Comparison of ENCODE assay signal across 8 cellular contexts in the genomic region with DNA sequence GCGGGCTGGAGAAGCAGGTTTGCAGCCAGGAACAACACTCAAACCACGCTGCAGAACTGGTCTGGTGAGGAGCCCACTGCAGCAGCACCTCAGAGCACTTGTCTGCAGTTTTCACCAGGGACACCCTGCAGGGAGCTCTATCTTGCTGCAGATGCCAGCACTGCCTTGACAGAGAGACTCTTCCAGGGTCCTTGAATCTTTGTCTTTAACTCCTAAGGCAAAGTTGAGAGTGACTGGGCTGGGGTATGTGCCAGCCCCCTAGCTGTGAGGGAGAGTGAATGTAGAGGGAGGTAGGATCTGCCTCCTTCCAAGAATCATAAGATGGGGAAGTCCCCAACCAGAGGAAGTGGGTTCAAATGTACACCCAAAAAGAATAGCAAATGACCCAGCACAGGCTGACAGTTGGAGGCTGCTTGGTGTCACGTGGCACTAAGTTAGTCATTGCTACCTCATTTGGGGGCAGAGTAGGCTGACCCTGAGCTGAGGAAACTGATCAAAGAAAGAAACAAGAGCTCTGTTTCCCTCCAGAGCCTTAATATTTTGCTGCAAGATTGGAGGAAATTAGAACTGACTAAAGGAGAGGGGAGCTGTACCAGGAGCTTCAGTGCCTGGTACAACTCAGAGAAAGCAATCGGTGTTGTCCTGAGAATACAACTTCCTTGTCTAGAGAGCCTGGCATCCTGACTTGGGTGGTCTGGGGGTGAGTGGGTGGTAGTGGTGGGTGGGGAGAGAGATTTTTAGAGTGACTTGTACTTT. TPM values are rescaled to one million over a fixed set of nuclear protein-coding genes. Genes with fewer than 3 reads are reported as not detected.
DNase-seq lines count a peak whose midpoint lies in the region; ATAC-seq, FAIRE-seq and TF ChIP-seq lines count a peak whose summit lies in the region.

No MANE protein-coding gene starts in this region.

- BruUV-seq in GM12878 (replicated peaks; lab: Mats Ljungman, UMichigan) = no TSS peak

- H4K20me1 ChIP-seq in BLaER1 = no peaks in the 10 kb centered on the region
- no peaks in the 10 kb centered on the region for H4K20me1 ChIP-seq in GM12878 (ENCODE audit: control insufficient read depth, insufficient read depth)

- no peak overlapping the region; the same call in 1 of the 2 replicates for H3K4me3 ChIP-seq in BLaER1
- H3K4me3 ChIP-seq in GM12878 = peak overlapping the region; percentile 60
- H3K4me3 ChIP-seq in skin epidermis = no peak overlapping the region

- in situ Hi-C loops in GM12878 (cut with MboI) = no loop called here

- peak overlapping the region; percentile 89 to 90 for H3K27ac Mint-ChIP-seq in T-cell

- no peak for TF ChIP-seq RAD21 in GM12878 (IDR thresholded peaks at IDR 0.05; ENCODE audit: insufficient read depth, low read depth, low read length)

- peaks cover 51 to 52% (median 52%) of the 10 kb centered on the region in 3 donors for H3K4me1 Mint-ChIP-seq in T-cell

- H3K9me3 Mint-ChIP-seq in T-cell = no peaks in the 10 kb centered on the region

- H3K36me3 ChIP-seq in BLaER1 = no peaks in the 10 kb centered on the region
- no peaks in the 10 kb centered on the region for H3K36me3 ChIP-seq in GM12878 (ENCODE audit: control insufficient read depth in 2 of 2, insufficient read depth in 2 of 2, low read length in 1 of 2)

- intact Hi-C loops in GM12878 (cut with micrococcal nuclease; ENCODE audit: unreplicated experiment) = loop anchor here (1.0 to 5.0 kb wide), 3 partner anchors 30 to 118 kb away; no protein-coding TSS in a partner anchor

- ATAC-seq in GM19043 (IDR thresholded peaks at IDR 0.05; ENCODE audit: low read depth, unreplicated experiment) = peak; percentile 75
- peak; percentile 69 for ATAC-seq in HG03175 (IDR thresholded peaks at IDR 0.05; ENCODE audit: unreplicated experiment)
- peak; percentile 78 to 84 (median 82) for ATAC-seq in T-cell (replicated peaks in 1 of 4)
- peak; percentile 75 for ATAC-seq in GM12878

- TF ChIP-seq CTCF in GM12878 (IDR thresholded peaks at IDR 0.05 in 2 of 3, conservative IDR thresholded peaks at IDR 0.05 in 1 of 3; ENCODE audit: control insufficient read depth in 2 of 3, extremely low read depth in 1 of 3, insufficient read depth in 1 of 3, low read depth in 3 of 3, low read length in 3 of 3) = peak; percentile 10 to 17 (median 16); a peak in 2 of 6 replicates

- peaks cover 9% of the 10 kb centered on the region for H3K9me3 ChIP-seq in BLaER1
- no peaks in the 10 kb centered on the region for H3K9me3 ChIP-seq in GM12878 (replicated peaks; ENCODE audit: control insufficient read depth, insufficient read depth, low read length)

- TF ChIP-seq EP300 in GM12878 (IDR thresholded peaks at IDR 0.05; ENCODE audit: borderline replicate concordance in 1 of 2, control insufficient read depth in 1 of 2, low read depth in 2 of 2, low read length in 2 of 2) = no peak; a peak in 1 of 4 replicates

- CTCF ChIA-PET in T-cell (lab: Charles Lee) = interaction anchor here in 1 of 2 donors (0.7 kb wide), 1 partner anchor 31 kb away, joined by 3 read pairs; no protein-coding TSS in a partner anchor
- CTCF ChIA-PET in GM12878 (lab: Yijun Ruan, JAX) = interaction anchor here (0.9 to 5.2 kb wide), 7 partner anchors 11 to 44 kb away, joined by 3 to 41 read pairs (median 6); a partner anchor contains a TSS

- H3K4me2 ChIP-seq in BLaER1 (peak overlapping the region; percentile 65), GM12878 (ENCODE audit: control insufficient read depth, insufficient read depth) (peak overlapping the region; percentile 64)

- POLR2A ChIA-PET in T-cell (lab: Charles Lee) = interaction anchor here in 1 of 2 donors (1.0 kb wide), 2 partner anchors 28 to 31 kb away, joined by 3 to 9 read pairs; a partner anchor contains a TSS
- POLR2A ChIA-PET in GM12878 (lab: Charles Lee) = interaction anchor here (0.6 to 8.7 kb wide), 8 partner anchors 9 to 292 kb away, joined by 3 to 133 read pairs (median 4); a partner anchor contains a TSS

- no peak for FAIRE-seq in GM12878 (lab: Jason Lieb, UNC)

- H3K27ac ChIP-seq in BLaER1 = peak overlapping the region; percentile 14
- H3K27ac ChIP-seq in GM12878 (ENCODE audit: control insufficient read depth, insufficient read depth) = peak overlapping the region; percentile 84
- peak overlapping the region in 12 of 21 experiments; percentile 34 to 85 (median 52) for H3K27ac ChIP-seq in skin epidermis

- H3K36me3 Mint-ChIP-seq in T-cell = peaks cover 3% of the 10 kb centered on the region

- SMC1A ChIA-PET in GM12878 (lab: Charles Lee; ENCODE audit: uncharacterized antibody, unreplicated experiment) = interaction anchor here (0.6 to 7.6 kb wide), 14 partner anchors 10 to 117 kb away, joined by 3 to 75 read pairs (median 6); a partner anchor contains a TSS

- peak; percentile 10 to 74 (median 44) for DNase-seq in T-cell
- DNase-seq in GM12878 (ENCODE audit: low read depth, low spot score) = peak; percentile 89
- DNase-seq in NCI-H82 treated with DMSO at 0.1 percent for 48 hours (lab: John Stamatoyannopoulos, UW; ENCODE audit: unreplicated experiment) = no peak
- no peak for DNase-seq in NCI-H187 treated with DMSO at 0.1 percent for 48 hours (lab: John Stamatoyannopoulos, UW)

- 0% methylated on average over 4 of the region's 4 CpGs for WGBS in GM12878 (ENCODE audit: insufficient coverage, insufficient replicate concordance, low lambda C conversion rate, missing lambda C conversion rate)

- no peak overlapping the region for H2AFZ ChIP-seq in GM12878 (ENCODE audit: control insufficient read depth, low read depth, low read length)

- H3K79me2 ChIP-seq in GM12878 (ENCODE audit: control insufficient read depth, insufficient read depth, low read length) = peaks cover 19% of the 10 kb centered on the region

- no peak overlapping the region for H3K9ac ChIP-seq in BLaER1
- H3K9ac ChIP-seq in GM12878 (ENCODE audit: control insufficient read depth, insufficient read depth, low read length) = peak overlapping the region; percentile 73

- H3K4me1 ChIP-seq in BLaER1 (peaks cover 47% of the 10 kb centered on the region), GM12878 (ENCODE audit: control insufficient read depth, insufficient read depth, low read length) (peaks cover 19% of the 10 kb centered on the region)

- H3K4me3 Mint-ChIP-seq in T-cell = peak overlapping the region; percentile 62 to 77 (median 74)

- RAD21 ChIA-PET in GM12878 (lab: Charles Lee; ENCODE audit: unreplicated experiment) = interaction anchor here (0.7 to 4.4 kb wide), 10 partner anchors 10 to 53 kb away, joined by 3 to 51 read pairs (median 10); a partner anchor contains a TSS

- TF ChIP-seq POLR2A in GM12878 (IDR thresholded peaks at IDR 0.05; ENCODE audit: low read depth, low read length) = 0 out of 2 replicates have a peak, but pooled peaks have one; percentile 56

- H3K27me3 ChIP-seq in BLaER1 = peaks cover 30% of the 10 kb centered on the region
- no peaks in the 10 kb centered on the region for H3K27me3 ChIP-seq in GM12878 (replicated peaks in 1 of 2; ENCODE audit: control insufficient read depth in 2 of 2, insufficient read depth in 2 of 2, low read length in 1 of 2)

- no peaks in the 10 kb centered on the region for H3K27me3 Mint-ChIP-seq in T-cell

TF ChIP-seq in GM12878, 131 proteins besides CTCF, POLR2A, EP300 and RAD21 (continues in another document):
- TF ChIP-seq BACH1 (IDR thresholded peaks at IDR 0.05; ENCODE audit: borderline replicate concordance) (no peak), NFXL1 (IDR thresholded peaks at IDR 0.05; ENCODE audit: borderline replicate concordance) (no peak)
- TF ChIP-seq, protein P1, sequence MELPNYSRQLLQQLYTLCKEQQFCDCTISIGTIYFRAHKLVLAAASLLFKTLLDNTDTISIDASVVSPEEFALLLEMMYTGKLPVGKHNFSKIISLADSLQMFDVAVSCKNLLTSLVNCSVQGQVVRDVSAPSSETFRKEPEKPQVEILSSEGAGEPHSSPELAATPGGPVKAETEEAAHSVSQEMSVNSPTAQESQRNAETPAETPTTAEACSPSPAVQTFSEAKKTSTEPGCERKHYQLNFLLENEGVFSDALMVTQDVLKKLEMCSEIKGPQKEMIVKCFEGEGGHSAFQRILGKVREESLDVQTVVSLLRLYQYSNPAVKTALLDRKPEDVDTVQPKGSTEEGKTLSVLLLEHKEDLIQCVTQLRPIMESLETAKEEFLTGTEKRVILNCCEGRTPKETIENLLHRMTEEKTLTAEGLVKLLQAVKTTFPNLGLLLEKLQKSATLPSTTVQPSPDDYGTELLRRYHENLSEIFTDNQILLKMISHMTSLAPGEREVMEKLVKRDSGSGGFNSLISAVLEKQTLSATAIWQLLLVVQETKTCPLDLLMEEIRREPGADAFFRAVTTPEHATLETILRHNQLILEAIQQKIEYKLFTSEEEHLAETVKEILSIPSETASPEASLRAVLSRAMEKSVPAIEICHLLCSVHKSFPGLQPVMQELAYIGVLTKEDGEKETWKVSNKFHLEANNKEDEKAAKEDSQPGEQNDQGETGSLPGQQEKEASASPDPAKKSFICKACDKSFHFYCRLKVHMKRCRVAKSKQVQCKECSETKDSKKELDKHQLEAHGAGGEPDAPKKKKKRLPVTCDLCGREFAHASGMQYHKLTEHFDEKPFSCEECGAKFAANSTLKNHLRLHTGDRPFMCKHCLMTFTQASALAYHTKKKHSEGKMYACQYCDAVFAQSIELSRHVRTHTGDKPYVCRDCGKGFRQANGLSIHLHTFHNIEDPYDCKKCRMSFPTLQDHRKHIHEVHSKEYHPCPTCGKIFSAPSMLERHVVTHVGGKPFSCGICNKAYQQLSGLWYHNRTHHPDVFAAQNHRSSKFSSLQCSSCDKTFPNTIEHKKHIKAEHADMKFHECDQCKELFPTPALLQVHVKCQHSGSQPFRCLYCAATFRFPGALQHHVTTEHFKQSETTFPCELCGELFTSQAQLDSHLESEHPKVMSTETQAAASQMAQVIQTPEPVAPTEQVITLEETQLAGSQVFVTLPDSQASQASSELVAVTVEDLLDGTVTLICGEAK (IDR thresholded peaks at IDR 0.05; ENCODE audit: borderline replicate concordance) = no peak

RNA-seq across cellular contexts. Expression of a gene that starts 28.2 kb away (rescaled TPM):
- total RNA-seq in T-cell = 100 to 1,000 TPM; 153 to 214 (median 179) TPM
- 335 and 348 TPM in 2 replicates for total RNA-seq in GM12878 (2013; cell fraction: nucleolus; rRNA removed)
- total RNA-seq in GM12878 (2014; rRNA removed) = 99.9 and 104 TPM in 2 replicates
- 96.6 and 101 TPM in 2 replicates for total RNA-seq in GM12878 (2014; rRNA removed; fragmentation: Illumina TruSeq; extraction: Trizol)
- 269 and 280 TPM in 2 replicates for total RNA-seq in GM12878 (2021)
- 73.9 TPM for polyA plus RNA-seq in GM12878 (2011; ENCODE audit: low read depth)
- 100 and 136 TPM in 2 replicates for polyA plus RNA-seq in GM12878 (2011; rRNA removed)
- 108 and 146 TPM in 2 replicates for polyA plus RNA-seq in GM12878 (2011; cell fraction: cytosol; rRNA removed)
- 286 and 327 TPM in 2 replicates for polyA plus RNA-seq in GM12878 (2011; cell fraction: nucleus; rRNA removed)
- polyA plus RNA-seq in GM12878 (2012) = 90.8 and 92.9 TPM in 2 replicates
- polyA plus RNA-seq in GM12878 (2014; fragmentation: Illumina TruSeq; extraction: Trizol) = 149 TPM in 2 replicates
- polyA plus RNA-seq in GM12878 (2014; fragmentation: Nextera tagmentation; extraction: Ambion mirVana) = 10 to 100 TPM; 35.9 to 39.0 TPM
- 114 and 125 TPM in 2 replicates for polyA plus RNA-seq in GM12878 (2014; rRNA removed)
- 10 to 100 TPM; 52.5 to 57.3 TPM for polyA plus RNA-seq in GM12878 (2016; fragmentation: Nextera tagmentation; extraction: Ambion mirVana)
- polyA minus RNA-seq in GM12878 (2011; rRNA and poly(A)+ RNA removed) = 383 and 668 TPM in 2 replicates
- 147 and 181 TPM in 2 replicates for polyA minus RNA-seq in GM12878 (2011; cell fraction: cytosol; rRNA and poly(A)+ RNA removed)
- 139 and 215 TPM in 2 replicates for polyA minus RNA-seq in GM12878 (2011; cell fraction: nucleus; rRNA and poly(A)+ RNA removed)

Comparison
In these comparisons a context has a peak if more than half of its experiments do, and no peak if none do; other contexts are left out.
1. H3K27ac ChIP-seq: peak in every context shown above with its lines; median percentile 84 in GM12878; 52 in skin epidermis; 14 in BLaER1.
2. DNase-seq: peak in T-cell (34 of 34) and GM12878 (single experiment); none in NCI-H82 treated with DMSO at 0.1 percent for 48 hours (single experiment) and NCI-H187 treated with DMSO at 0.1 percent for 48 hours (single experiment).
3. Peak in every context shown above with its lines, with median percentiles within 50 percentile points of each other: ATAC-seq.